In the genomic region with DNA sequence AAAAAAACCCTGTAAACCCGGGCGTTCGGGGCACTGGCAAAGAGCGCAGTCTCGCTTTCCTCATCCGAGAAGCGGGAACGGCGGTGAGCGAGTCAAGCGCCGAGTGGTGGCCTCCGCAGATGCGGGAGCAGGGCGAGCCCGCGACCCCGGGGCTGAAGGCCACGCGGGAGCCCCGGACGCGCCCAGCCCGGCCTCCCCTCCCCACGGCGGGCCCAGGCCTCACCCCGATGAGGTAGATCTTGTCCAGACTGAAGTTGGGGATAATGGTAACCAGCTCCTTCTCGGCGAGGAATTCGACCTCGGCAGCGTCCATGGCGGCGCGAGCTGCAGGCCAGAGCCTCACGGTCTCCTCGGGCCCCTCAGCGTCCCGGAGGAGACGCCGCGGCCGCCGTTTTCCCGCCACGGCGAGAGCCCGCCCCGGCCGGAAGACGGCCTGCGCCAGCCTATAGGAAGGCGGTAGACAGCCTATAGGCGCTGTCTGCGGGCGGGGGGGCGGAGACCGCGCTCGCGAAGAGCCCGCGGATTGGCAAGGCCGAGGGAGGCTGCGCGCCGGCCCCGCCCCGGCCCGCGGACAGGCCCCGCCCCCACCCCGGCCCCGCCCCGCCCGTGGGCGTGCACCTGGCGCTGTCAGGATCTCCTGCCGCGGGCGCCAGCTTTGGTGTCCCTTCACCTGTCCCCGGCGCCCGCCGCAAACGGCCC, we compare ENCODE assay signal across 1 cellular context.
TF ChIP-seq lines count a peak whose summit lies in the region.

A gene (minus strand): TSS at position 369 of the 699 bp plus-strand sequence. CDS start 56 bp downstream, at position 313.

TF ChIP-seq in HepG2, 621 proteins besides CTCF, POLR2A, EP300 and RAD21 (continued from another document and continues in another):
- TF ChIP-seq, protein P1, sequence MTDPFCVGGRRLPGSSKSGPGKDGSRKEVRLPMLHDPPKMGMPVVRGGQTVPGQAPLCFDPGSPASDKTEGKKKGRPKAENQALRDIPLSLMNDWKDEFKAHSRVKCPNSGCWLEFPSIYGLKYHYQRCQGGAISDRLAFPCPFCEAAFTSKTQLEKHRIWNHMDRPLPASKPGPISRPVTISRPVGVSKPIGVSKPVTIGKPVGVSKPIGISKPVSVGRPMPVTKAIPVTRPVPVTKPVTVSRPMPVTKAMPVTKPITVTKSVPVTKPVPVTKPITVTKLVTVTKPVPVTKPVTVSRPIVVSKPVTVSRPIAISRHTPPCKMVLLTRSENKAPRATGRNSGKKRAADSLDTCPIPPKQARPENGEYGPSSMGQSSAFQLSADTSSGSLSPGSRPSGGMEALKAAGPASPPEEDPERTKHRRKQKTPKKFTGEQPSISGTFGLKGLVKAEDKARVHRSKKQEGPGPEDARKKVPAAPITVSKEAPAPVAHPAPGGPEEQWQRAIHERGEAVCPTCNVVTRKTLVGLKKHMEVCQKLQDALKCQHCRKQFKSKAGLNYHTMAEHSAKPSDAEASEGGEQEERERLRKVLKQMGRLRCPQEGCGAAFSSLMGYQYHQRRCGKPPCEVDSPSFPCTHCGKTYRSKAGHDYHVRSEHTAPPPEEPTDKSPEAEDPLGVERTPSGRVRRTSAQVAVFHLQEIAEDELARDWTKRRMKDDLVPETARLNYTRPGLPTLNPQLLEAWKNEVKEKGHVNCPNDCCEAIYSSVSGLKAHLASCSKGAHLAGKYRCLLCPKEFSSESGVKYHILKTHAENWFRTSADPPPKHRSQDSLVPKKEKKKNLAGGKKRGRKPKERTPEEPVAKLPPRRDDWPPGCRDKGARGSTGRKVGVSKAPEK (CRISPR knock-in tag; IDR thresholded peaks at IDR 0.05; ENCODE audit: borderline replicate concordance) = no peak
- TF ChIP-seq SIN3A (IDR thresholded peaks at IDR 0.05; ENCODE audit: borderline replicate concordance, low read depth, low read length) = peak; percentile 79
- peak; percentile 69 for TF ChIP-seq POLR2G (IDR thresholded peaks at IDR 0.05; ENCODE audit: low read depth, low read length)
- TF ChIP-seq KLF6 (CRISPR knock-in tag; IDR thresholded peaks at IDR 0.05) = 0 out of 2 replicates have a peak, but pooled peaks have one; percentile 28
- TF ChIP-seq, protein P2, sequence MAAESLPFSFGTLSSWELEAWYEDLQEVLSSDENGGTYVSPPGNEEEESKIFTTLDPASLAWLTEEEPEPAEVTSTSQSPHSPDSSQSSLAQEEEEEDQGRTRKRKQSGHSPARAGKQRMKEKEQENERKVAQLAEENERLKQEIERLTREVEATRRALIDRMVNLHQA (CRISPR knock-in tag; IDR thresholded peaks at IDR 0.05) = no peak
- TF ChIP-seq ZNF605 (CRISPR knock-in tag; IDR thresholded peaks at IDR 0.05) = no peak; the same call in 1 of the 2 replicates
- no peak for TF ChIP-seq MAFF (IDR thresholded peaks at IDR 0.05; ENCODE audit: low read depth, low read length)
- peak; percentile 58 for TF ChIP-seq ASH2L (IDR thresholded peaks at IDR 0.05; ENCODE audit: insufficient read length, low read depth, low read length)
- peak; percentile 90 for TF ChIP-seq MED13 (CRISPR knock-in tag; IDR thresholded peaks at IDR 0.05)
- no peak for TF ChIP-seq ZNF83 (CRISPR knock-in tag; IDR thresholded peaks at IDR 0.05; ENCODE audit: borderline replicate concordance)
- no peak for TF ChIP-seq HNF4G (IDR thresholded peaks at IDR 0.05; ENCODE audit: borderline replicate concordance, low read depth, low read length)
- TF ChIP-seq HNF4G (CRISPR knock-in tag; IDR thresholded peaks at IDR 0.05; ENCODE audit: borderline replicate concordance, low read depth) = no peak
- no peak for TF ChIP-seq RBM22 (optimal IDR thresholded peaks at IDR 0.05; ENCODE audit: low read length)
- no peak for TF ChIP-seq KLF9 (CRISPR knock-in tag; IDR thresholded peaks at IDR 0.05; ENCODE audit: low read depth)
- TF ChIP-seq SNAPC2 (CRISPR knock-in tag; IDR thresholded peaks at IDR 0.05) = no peak
- TF ChIP-seq, protein P3, sequence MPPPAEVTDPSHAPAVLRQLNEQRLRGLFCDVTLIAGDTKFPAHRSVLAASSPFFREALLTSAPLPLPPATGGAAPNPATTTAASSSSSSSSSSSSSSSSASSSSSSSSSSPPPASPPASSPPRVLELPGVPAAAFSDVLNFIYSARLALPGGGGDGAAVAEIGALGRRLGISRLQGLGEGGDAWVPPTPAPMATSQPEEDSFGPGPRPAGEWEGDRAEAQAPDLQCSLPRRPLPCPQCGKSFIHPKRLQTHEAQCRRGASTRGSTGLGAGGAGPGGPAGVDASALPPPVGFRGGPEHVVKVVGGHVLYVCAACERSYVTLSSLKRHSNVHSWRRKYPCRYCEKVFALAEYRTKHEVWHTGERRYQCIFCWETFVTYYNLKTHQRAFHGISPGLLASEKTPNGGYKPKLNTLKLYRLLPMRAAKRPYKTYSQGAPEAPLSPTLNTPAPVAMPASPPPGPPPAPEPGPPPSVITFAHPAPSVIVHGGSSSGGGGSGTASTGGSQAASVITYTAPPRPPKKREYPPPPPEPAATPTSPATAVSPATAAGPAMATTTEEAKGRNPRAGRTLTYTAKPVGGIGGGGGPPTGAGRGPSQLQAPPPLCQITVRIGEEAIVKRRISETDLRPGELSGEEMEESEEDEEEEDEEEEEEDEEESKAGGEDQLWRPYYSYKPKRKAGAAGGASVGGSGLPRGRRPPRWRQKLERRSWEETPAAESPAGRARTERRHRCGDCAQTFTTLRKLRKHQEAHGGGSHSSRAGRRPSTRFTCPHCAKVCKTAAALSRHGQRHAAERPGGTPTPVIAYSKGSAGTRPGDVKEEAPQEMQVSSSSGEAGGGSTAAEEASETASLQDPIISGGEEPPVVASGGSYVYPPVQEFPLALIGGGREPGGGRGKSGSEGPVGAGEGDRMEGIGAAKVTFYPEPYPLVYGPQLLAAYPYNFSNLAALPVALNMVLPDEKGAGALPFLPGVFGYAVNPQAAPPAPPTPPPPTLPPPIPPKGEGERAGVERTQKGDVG (CRISPR knock-in tag; IDR thresholded peaks at IDR 0.05; ENCODE audit: borderline replicate concordance) = no peak
- TF ChIP-seq ZNF720 (CRISPR knock-in tag; IDR thresholded peaks at IDR 0.05) = no peak
- TF ChIP-seq ZNF652 (CRISPR knock-in tag; IDR thresholded peaks at IDR 0.05; ENCODE audit: borderline replicate concordance, low read depth) = no peak
- peak; percentile 17 for TF ChIP-seq XRCC5 (optimal IDR thresholded peaks at IDR 0.05; ENCODE audit: low read length)
- TF ChIP-seq, protein P4, sequence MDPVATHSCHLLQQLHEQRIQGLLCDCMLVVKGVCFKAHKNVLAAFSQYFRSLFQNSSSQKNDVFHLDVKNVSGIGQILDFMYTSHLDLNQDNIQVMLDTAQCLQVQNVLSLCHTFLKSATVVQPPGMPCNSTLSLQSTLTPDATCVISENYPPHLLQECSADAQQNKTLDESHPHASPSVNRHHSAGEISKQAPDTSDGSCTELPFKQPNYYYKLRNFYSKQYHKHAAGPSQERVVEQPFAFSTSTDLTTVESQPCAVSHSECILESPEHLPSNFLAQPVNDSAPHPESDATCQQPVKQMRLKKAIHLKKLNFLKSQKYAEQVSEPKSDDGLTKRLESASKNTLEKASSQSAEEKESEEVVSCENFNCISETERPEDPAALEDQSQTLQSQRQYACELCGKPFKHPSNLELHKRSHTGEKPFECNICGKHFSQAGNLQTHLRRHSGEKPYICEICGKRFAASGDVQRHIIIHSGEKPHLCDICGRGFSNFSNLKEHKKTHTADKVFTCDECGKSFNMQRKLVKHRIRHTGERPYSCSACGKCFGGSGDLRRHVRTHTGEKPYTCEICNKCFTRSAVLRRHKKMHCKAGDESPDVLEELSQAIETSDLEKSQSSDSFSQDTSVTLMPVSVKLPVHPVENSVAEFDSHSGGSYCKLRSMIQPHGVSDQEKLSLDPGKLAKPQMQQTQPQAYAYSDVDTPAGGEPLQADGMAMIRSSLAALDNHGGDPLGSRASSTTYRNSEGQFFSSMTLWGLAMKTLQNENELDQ (CRISPR knock-in tag; IDR thresholded peaks at IDR 0.05; ENCODE audit: borderline replicate concordance) = no peak
- no peak for TF ChIP-seq GLI4 (CRISPR knock-in tag; IDR thresholded peaks at IDR 0.05; ENCODE audit: borderline replicate concordance)
- no peak for TF ChIP-seq ZNF207 (IDR thresholded peaks at IDR 0.05; ENCODE audit: borderline replicate concordance)
- 0 out of 2 replicates have a peak, but pooled peaks have one; percentile 29 for TF ChIP-seq ZNF598 (CRISPR knock-in tag; IDR thresholded peaks at IDR 0.05; ENCODE audit: borderline replicate concordance)
- 0 out of 2 replicates have a peak, but pooled peaks have one; percentile 92 for TF ChIP-seq ZNF773 (CRISPR knock-in tag; IDR thresholded peaks at IDR 0.05; ENCODE audit: borderline replicate concordance)
- TF ChIP-seq NR2F1 (CRISPR knock-in tag; IDR thresholded peaks at IDR 0.05) = no peak
- no peak for TF ChIP-seq JUN (CRISPR knock-in tag; IDR thresholded peaks at IDR 0.05)
- TF ChIP-seq SUZ12 (IDR thresholded peaks at IDR 0.05; ENCODE audit: low read depth, low read length) = no peak
- TF ChIP-seq, protein P5, sequence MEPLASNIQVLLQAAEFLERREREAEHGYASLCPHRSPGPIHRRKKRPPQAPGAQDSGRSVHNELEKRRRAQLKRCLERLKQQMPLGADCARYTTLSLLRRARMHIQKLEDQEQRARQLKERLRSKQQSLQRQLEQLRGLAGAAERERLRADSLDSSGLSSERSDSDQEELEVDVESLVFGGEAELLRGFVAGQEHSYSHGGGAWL (CRISPR knock-in tag; IDR thresholded peaks at IDR 0.05) = peak; percentile 63; the same call in 1 of the 2 replicates
- TF ChIP-seq, protein P6, sequence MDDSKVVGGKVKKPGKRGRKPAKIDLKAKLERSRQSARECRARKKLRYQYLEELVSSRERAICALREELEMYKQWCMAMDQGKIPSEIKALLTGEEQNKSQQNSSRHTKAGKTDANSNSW (CRISPR knock-in tag; IDR thresholded peaks at IDR 0.05; ENCODE audit: borderline replicate concordance) = no peak; the same call in 1 of the 2 replicates
- no peak for TF ChIP-seq ZNF562 (CRISPR knock-in tag; IDR thresholded peaks at IDR 0.05; ENCODE audit: borderline replicate concordance)
- TF ChIP-seq, protein P7, sequence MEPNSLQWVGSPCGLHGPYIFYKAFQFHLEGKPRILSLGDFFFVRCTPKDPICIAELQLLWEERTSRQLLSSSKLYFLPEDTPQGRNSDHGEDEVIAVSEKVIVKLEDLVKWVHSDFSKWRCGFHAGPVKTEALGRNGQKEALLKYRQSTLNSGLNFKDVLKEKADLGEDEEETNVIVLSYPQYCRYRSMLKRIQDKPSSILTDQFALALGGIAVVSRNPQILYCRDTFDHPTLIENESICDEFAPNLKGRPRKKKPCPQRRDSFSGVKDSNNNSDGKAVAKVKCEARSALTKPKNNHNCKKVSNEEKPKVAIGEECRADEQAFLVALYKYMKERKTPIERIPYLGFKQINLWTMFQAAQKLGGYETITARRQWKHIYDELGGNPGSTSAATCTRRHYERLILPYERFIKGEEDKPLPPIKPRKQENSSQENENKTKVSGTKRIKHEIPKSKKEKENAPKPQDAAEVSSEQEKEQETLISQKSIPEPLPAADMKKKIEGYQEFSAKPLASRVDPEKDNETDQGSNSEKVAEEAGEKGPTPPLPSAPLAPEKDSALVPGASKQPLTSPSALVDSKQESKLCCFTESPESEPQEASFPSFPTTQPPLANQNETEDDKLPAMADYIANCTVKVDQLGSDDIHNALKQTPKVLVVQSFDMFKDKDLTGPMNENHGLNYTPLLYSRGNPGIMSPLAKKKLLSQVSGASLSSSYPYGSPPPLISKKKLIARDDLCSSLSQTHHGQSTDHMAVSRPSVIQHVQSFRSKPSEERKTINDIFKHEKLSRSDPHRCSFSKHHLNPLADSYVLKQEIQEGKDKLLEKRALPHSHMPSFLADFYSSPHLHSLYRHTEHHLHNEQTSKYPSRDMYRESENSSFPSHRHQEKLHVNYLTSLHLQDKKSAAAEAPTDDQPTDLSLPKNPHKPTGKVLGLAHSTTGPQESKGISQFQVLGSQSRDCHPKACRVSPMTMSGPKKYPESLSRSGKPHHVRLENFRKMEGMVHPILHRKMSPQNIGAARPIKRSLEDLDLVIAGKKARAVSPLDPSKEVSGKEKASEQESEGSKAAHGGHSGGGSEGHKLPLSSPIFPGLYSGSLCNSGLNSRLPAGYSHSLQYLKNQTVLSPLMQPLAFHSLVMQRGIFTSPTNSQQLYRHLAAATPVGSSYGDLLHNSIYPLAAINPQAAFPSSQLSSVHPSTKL (CRISPR knock-in tag; IDR thresholded peaks at IDR 0.05) = peak; percentile 21; the same call in 1 of the 2 replicates
- 0 out of 2 replicates have a peak, but pooled peaks have one; percentile 63 for TF ChIP-seq PRMT3 (CRISPR knock-in tag; IDR thresholded peaks at IDR 0.05; ENCODE audit: borderline replicate concordance, low read depth)
- TF ChIP-seq ZSCAN22 (CRISPR knock-in tag; IDR thresholded peaks at IDR 0.05) = peak; percentile 50; the same call in 1 of the 2 replicates
- TF ChIP-seq ATF7-NPFF (CRISPR knock-in tag; IDR thresholded peaks at IDR 0.05; ENCODE audit: low read depth) = peak; percentile 75
- no peak; the same call in 1 of the 2 replicates for TF ChIP-seq MIER3 (CRISPR knock-in tag; IDR thresholded peaks at IDR 0.05; ENCODE audit: borderline replicate concordance)
- TF ChIP-seq TAF1 (CRISPR knock-in tag; IDR thresholded peaks at IDR 0.05) = peak; percentile 66; the same call in 1 of the 2 replicates
- no peak for TF ChIP-seq PHB2 (IDR thresholded peaks at IDR 0.05; ENCODE audit: partially characterized antibody)
- TF ChIP-seq TAF15 (IDR thresholded peaks at IDR 0.05; ENCODE audit: low read depth, low read length, poor library complexity, severe bottlenecking) = no peak
- TF ChIP-seq, protein P8, sequence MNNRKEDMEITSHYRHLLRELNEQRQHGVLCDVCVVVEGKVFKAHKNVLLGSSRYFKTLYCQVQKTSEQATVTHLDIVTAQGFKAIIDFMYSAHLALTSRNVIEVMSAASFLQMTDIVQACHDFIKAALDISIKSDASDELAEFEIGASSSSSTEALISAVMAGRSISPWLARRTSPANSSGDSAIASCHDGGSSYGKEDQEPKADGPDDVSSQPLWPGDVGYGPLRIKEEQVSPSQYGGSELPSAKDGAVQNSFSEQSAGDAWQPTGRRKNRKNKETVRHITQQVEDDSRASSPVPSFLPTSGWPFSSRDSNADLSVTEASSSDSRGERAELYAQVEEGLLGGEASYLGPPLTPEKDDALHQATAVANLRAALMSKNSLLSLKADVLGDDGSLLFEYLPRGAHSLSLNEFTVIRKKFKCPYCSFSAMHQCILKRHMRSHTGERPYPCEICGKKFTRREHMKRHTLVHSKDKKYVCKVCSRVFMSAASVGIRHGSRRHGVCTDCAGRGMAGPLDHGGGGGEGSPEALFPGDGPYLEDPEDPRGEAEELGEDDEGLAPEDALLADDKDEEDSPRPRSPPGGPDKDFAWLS (CRISPR knock-in tag; IDR thresholded peaks at IDR 0.05; ENCODE audit: borderline replicate concordance) = no peak
- TF ChIP-seq ZNF230 (CRISPR knock-in tag; IDR thresholded peaks at IDR 0.05) = peak; percentile 82
- peak; percentile 85 for TF ChIP-seq YEATS2 (CRISPR knock-in tag; IDR thresholded peaks at IDR 0.05; ENCODE audit: borderline replicate concordance)
- no peak for TF ChIP-seq JUNB (CRISPR knock-in tag; IDR thresholded peaks at IDR 0.05; ENCODE audit: borderline replicate concordance)
- TF ChIP-seq MYC (CRISPR knock-in tag; IDR thresholded peaks at IDR 0.05; ENCODE audit: borderline replicate concordance) = peak; percentile 87
- TF ChIP-seq JUND (CRISPR knock-in tag; IDR thresholded peaks at IDR 0.05) = no peak
- no peak for TF ChIP-seq HNF4A (CRISPR knock-in tag; IDR thresholded peaks at IDR 0.05)
- no peak for TF ChIP-seq ZFP36 (IDR thresholded peaks at IDR 0.05; ENCODE audit: borderline replicate concordance, low read depth, low read length, partially characterized antibody)
- TF ChIP-seq RBFOX2 (IDR thresholded peaks at IDR 0.05; ENCODE audit: low read depth, low read length) = peak; percentile 76
- no peak for TF ChIP-seq DNMT3B (CRISPR knock-in tag; conservative IDR thresholded peaks at IDR 0.05)
- 0 out of 2 replicates have a peak, but pooled peaks have one; percentile 61 for TF ChIP-seq ZNF225 (CRISPR knock-in tag; IDR thresholded peaks at IDR 0.05)
